Comparison of ENCODE assay signal across 1 cellular context in genomic region chr4:186621959-186622553, GRCh38.
TF ChIP-seq lines count a peak whose summit lies in the region.

No MANE protein-coding gene starts in this region.

TF ChIP-seq in IMR-90, 13 proteins besides CTCF, POLR2A, EP300 and RAD21 (continued from another document):
- no peak for TF ChIP-seq NFE2L2 (IDR thresholded peaks at IDR 0.05; ENCODE audit: low read depth, low read length)
